12 cellular contexts compared by ENCODE assay signal in genomic region chr9:127398715-127399400, GRCh38. TPM values are rescaled to one million over a fixed set of nuclear protein-coding genes. Genes with fewer than 3 reads are reported as not detected.
DNase-seq lines count a peak whose midpoint lies in the region; ATAC-seq and TF ChIP-seq lines count a peak whose summit lies in the region.
"Had no signal": no experiment of that assay in that cellular context is flagged by ENCODE, and none has a peak within 500 bp of the region (broad histone marks: within the 10 kb centered on the region; RNA-seq: fewer than 3 reads in every experiment).

No MANE protein-coding gene starts in this region.

- no peak overlapping the region for H3K27ac ChIP-seq in BLaER1
- H3K27ac ChIP-seq in HUES6 (ENCODE audit: low read depth, low read length) = no peak overlapping the region

- H3K27me3 Mint-ChIP-seq in brain = no peaks in the 10 kb centered on the region
- H3K27me3 Mint-ChIP-seq in naive thymus-derived CD8-positive, alpha-beta T cell = peaks cover 25 to 84% (median 42%) of the 10 kb centered on the region in 5 donors

- no peaks in the 10 kb centered on the region for H3K36me3 Mint-ChIP-seq in brain
- H3K36me3 Mint-ChIP-seq in naive thymus-derived CD8-positive, alpha-beta T cell = no peaks in the 10 kb centered on the region

- no peak overlapping the region for H3K4me3 ChIP-seq in BLaER1
- peak overlapping the region; percentile 85; the same call in 1 of the 2 replicates for H3K4me3 ChIP-seq in HUES6 (ENCODE audit: low read depth, low read length)

- no peak overlapping the region for H3K9ac ChIP-seq in BLaER1
- H3K9ac ChIP-seq in HUES6 (ENCODE audit: low read length) = no peak overlapping the region

- peaks cover 25% of the 10 kb centered on the region; the same call in 1 of the 2 replicates for H3K27me3 ChIP-seq in BLaER1
- peaks cover 9% of the 10 kb centered on the region; the same call in 1 of the 2 replicates for H3K27me3 ChIP-seq in HUES6 (ENCODE audit: control insufficient read depth, insufficient read depth, low read length)
- H3K27me3 ChIP-seq: right atrium auricular region had no signal

- peaks cover 15% of the 10 kb centered on the region; the same call in 1 of the 2 replicates for H3K36me3 ChIP-seq in BLaER1
- peaks cover 17% of the 10 kb centered on the region for H3K36me3 ChIP-seq in HUES6 (ENCODE audit: control insufficient read depth, insufficient read depth, low read length)

- H3K4me2 ChIP-seq in BLaER1 = peak overlapping the region; percentile 93

- H4K20me1 ChIP-seq in BLaER1 = peaks cover 39% of the 10 kb centered on the region

- peak overlapping the region; percentile 85 to 89 (median 88) for H3K4me3 Mint-ChIP-seq in brain
- peak overlapping the region in 6 of 10 donors; percentile 45 to 83 (median 74) for H3K4me3 Mint-ChIP-seq in naive thymus-derived CD8-positive, alpha-beta T cell

- POLR2A ChIA-PET in naive thymus-derived CD8-positive, alpha-beta T cell (lab: Charles Lee) = interaction anchor here (0.6 to 1.3 kb wide), 4 partner anchors 25 to 168 kb away, joined by 3 to 6 read pairs (median 5); partner anchors contain the start of genes LRSAM1 and RPL12

- H3K9me3 ChIP-seq in BLaER1 = no peaks in the 10 kb centered on the region
- H3K9me3 ChIP-seq in HUES6 (ENCODE audit: control insufficient read depth, insufficient read depth, low read depth, low read length) = no peaks in the 10 kb centered on the region
- H3K9me3 ChIP-seq: right atrium auricular region had no signal

- H3K9me3 Mint-ChIP-seq in brain = no peaks in the 10 kb centered on the region
- H3K9me3 Mint-ChIP-seq in naive thymus-derived CD8-positive, alpha-beta T cell = no peaks in the 10 kb centered on the region

- H3K27ac Mint-ChIP-seq in brain = peak overlapping the region in 4 of 5 experiments; percentile 51 to 88 (median 72)
- H3K27ac Mint-ChIP-seq in naive thymus-derived CD8-positive, alpha-beta T cell = no peak overlapping the region

- DNase-seq in naive thymus-derived CD8-positive, alpha-beta T cell = no peak
- no peak for DNase-seq in HT-29 (ENCODE audit: low spot score)
- DNase-seq in stimulated activated CD4-positive, alpha-beta T cell treated with anti-CD3 and anti-CD28 coated beads, Interleukin-4, amount 100 ng/mL, for 1 hour = no peak
- no peak for DNase-seq in NCI-H187 (lab: John Stamatoyannopoulos, UW)
- DNase-seq: activated CD4-positive, CD25-positive, alpha-beta regulatory T cell treated with anti-CD3 and anti-CD28 coated beads, Interleukin-2, amount 50 U/mL, for 72 hours; NCI-H1436; OCI-M1 had no signal

- peaks cover 23% of the 10 kb centered on the region for H3K4me1 Mint-ChIP-seq in brain
- peaks cover 6 to 21% (median 13%) of the 10 kb centered on the region in 4 donors for H3K4me1 Mint-ChIP-seq in naive thymus-derived CD8-positive, alpha-beta T cell

- ATAC-seq in naive thymus-derived CD8-positive, alpha-beta T cell = no peak
- no peak for ATAC-seq in GM21367 (IDR thresholded peaks at IDR 0.05; ENCODE audit: unreplicated experiment)

- TF ChIP-seq CTCF in brain (conservative IDR thresholded peaks at IDR 0.05) = no peak

- H3K4me1 ChIP-seq in BLaER1 (peaks cover 16% of the 10 kb centered on the region), HUES6 (ENCODE audit: control insufficient read depth, insufficient read depth, low read length) (peaks cover 9% of the 10 kb centered on the region; the same call in 1 of the 2 replicates)

RNA-seq across cellular contexts. Expression of gene SLC2A8, which starts 1.9 kb away (rescaled TPM):
- polyA plus RNA-seq in brain (ENCODE audit: insufficient read depth, low read depth, low replicate concordance) = 23.4 TPM
- total RNA-seq in naive thymus-derived CD8-positive, alpha-beta T cell = under 1 TPM; 0.19 to 0.39 TPM
- polyA plus RNA-seq in naive thymus-derived CD8-positive, alpha-beta T cell = 1 to 10 TPM in 1 of 3 donors, not detected in 2; 1.2 TPM
- 36.2 and 37.5 TPM in 2 replicates for total RNA-seq in HT-29 (2014; rRNA removed; shearing (Covaris generic))

RNA-seq across cellular contexts. Expression of gene ZNF79, which starts 25.3 kb away (rescaled TPM):
- polyA plus RNA-seq in brain (ENCODE audit: insufficient read depth, low read depth, low replicate concordance) = 6.6 TPM
- 10 to 100 TPM; 15.2 to 17.2 TPM for total RNA-seq in naive thymus-derived CD8-positive, alpha-beta T cell
- polyA plus RNA-seq in naive thymus-derived CD8-positive, alpha-beta T cell = 1 to 10 TPM; 3.3 to 6.6 (median 4.9) TPM
- total RNA-seq in HT-29 (2014; rRNA removed; shearing (Covaris generic)) = 5.6 and 9.3 TPM in 2 replicates

RNA-seq across cellular contexts. Expression of gene RPL12, which starts 52.3 kb away (rescaled TPM):
- 3,352 TPM for polyA plus RNA-seq in brain (ENCODE audit: insufficient read depth, low read depth, low replicate concordance)
- total RNA-seq in naive thymus-derived CD8-positive, alpha-beta T cell = 1,000 to 10,000 TPM; 1,452 to 1,480 TPM
- polyA plus RNA-seq in naive thymus-derived CD8-positive, alpha-beta T cell = 1,000 to 10,000 TPM; 1,731 to 2,420 (median 2,163) TPM
- 1,249 and 1,284 TPM in 2 replicates for total RNA-seq in HT-29 (2014; rRNA removed; shearing (Covaris generic))

RNA-seq across cellular contexts. Expression of gene LRSAM1, which starts 52.5 kb away (rescaled TPM):
- polyA plus RNA-seq in brain (ENCODE audit: insufficient read depth, low read depth, low replicate concordance) = 29.4 TPM
- total RNA-seq in naive thymus-derived CD8-positive, alpha-beta T cell = 10 to 100 TPM; 24.2 to 26.4 TPM
- 1 to 10 TPM; 4.3 to 9.6 (median 5.0) TPM for polyA plus RNA-seq in naive thymus-derived CD8-positive, alpha-beta T cell
- 14.9 and 20.6 TPM in 2 replicates for total RNA-seq in HT-29 (2014; rRNA removed; shearing (Covaris generic))

Comparison
In these comparisons a context has a peak if more than half of its experiments do, and no peak if none do; other contexts are left out.
1. H3K27ac Mint-ChIP-seq: peak in brain (4 of 5); none in naive thymus-derived CD8-positive, alpha-beta T cell (0 of 10).
2. RNA of gene SLC2A8, which starts 1.9 kb away (total RNA-seq): 36.2 to 37.5 TPM in HT-29; 0.19 to 0.39 TPM in naive thymus-derived CD8-positive, alpha-beta T cell; every median in the first group is over 10 times any median in the second.